ENCODE assay signal across 20 cellular contexts in the genomic region with DNA sequence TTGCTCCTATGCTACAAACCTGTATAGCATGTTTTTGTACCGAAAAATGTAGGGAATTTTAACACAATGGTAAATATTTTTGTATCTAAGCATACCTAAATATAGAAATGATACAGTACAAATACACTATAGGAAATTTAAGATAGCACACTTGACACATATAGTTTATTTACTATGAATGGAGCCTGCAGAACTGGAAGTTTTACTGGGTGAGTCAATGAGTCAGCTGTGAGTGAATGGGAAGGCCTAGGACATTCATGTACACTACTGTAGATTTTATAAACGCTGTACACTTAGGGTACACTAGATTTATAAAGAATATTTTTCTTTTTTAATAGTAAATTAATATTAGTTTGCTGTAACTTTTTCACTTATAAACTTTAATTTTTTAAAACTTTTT.
DNase-seq lines count a peak whose midpoint lies in the region; ATAC-seq, FAIRE-seq and TF ChIP-seq lines count a peak whose summit lies in the region.
"Had no signal": no experiment of that assay in that cellular context is flagged by ENCODE, and none has a peak within 500 bp of the region (broad histone marks: within the 10 kb centered on the region; RNA-seq: fewer than 3 reads in every experiment).

No MANE protein-coding gene starts in this region.

- H3K27me3 ChIP-seq in bronchial epithelial cell (ENCODE audit: control insufficient read depth, insufficient read depth, low read length) = no peaks in the 10 kb centered on the region
- H3K27me3 ChIP-seq: BLaER1 had no signal

- no peak for ATAC-seq in GM18861 (IDR thresholded peaks at IDR 0.05; ENCODE audit: unreplicated experiment)
- ATAC-seq: CD8-positive, alpha-beta T cell had no signal

- no peaks in the 10 kb centered on the region for H3K36me3 ChIP-seq in bronchial epithelial cell (ENCODE audit: control insufficient read depth, insufficient read depth, low read length)
- H3K36me3 ChIP-seq: BLaER1, HAP-1 had no signal

- H3K36me3 Mint-ChIP-seq in mesothelial cell of epicardium = no peaks in the 10 kb centered on the region
- H3K36me3 Mint-ChIP-seq: CD4-positive, CD25-positive, alpha-beta regulatory T cell; CD8-positive, alpha-beta T cell had no signal

- H3K9me3 Mint-ChIP-seq in mesothelial cell of epicardium = peaks cover 9% of the 10 kb centered on the region

- DNase-seq in HPDE6-E6E7 (ENCODE audit: extremely low spot score) (peak; percentile 1), bronchial epithelial cell (ENCODE audit: low read depth) (peak; percentile 4), mesothelial cell of epicardium (ENCODE audit: low spot score in 2 of 2, unreplicated experiment in 2 of 2) (no peak), mesenteric fat pad (ENCODE audit: low spot score) (no peak)
- DNase-seq: Caco-2; CD4-positive, CD25-positive, alpha-beta regulatory T cell; CD8-positive, alpha-beta T cell; DMS153; DMS79 treated with DMSO at 0.1 percent for 48 hours; GF-D8; GOT3; HFFc6 had no signal

- TF ChIP-seq CTCF in bronchial epithelial cell (IDR thresholded peaks at IDR 0.05; ENCODE audit: insufficient read depth, low read length, severe bottlenecking) (no peak), mesothelial cell of epicardium (IDR thresholded peaks at IDR 0.05; ENCODE audit: unreplicated experiment) (no peak)

- H3K4me3 ChIP-seq in bronchial epithelial cell (ENCODE audit: low read depth, low read length) = no peak overlapping the region
- H3K4me3 ChIP-seq: BLaER1, HAP-1 had no signal

- H3K4me3 Mint-ChIP-seq in mesothelial cell of epicardium = no peak overlapping the region
- H3K4me3 Mint-ChIP-seq: B cell; CD4-positive, CD25-positive, alpha-beta regulatory T cell; CD8-positive, alpha-beta T cell; HFFc6 had no signal

- H3K27me3 Mint-ChIP-seq in mesothelial cell of epicardium (ENCODE audit: low read depth) = no peaks in the 10 kb centered on the region
- H3K27me3 Mint-ChIP-seq: B cell; CD4-positive, CD25-positive, alpha-beta regulatory T cell had no signal

- H3K4me1 Mint-ChIP-seq in mesothelial cell of epicardium = peaks cover 6% of the 10 kb centered on the region
- H3K4me1 Mint-ChIP-seq: B cell; CD4-positive, CD25-positive, alpha-beta regulatory T cell had no signal

- peak overlapping the region; percentile 12 for H3K27ac Mint-ChIP-seq in mesothelial cell of epicardium
- H3K27ac Mint-ChIP-seq: B cell; CD4-positive, CD25-positive, alpha-beta regulatory T cell; CD8-positive, alpha-beta T cell; HFFc6 had no signal

- FAIRE-seq in A204.1 (lab: Jason Lieb, UNC) (peak; percentile 19), bronchial epithelial cell (lab: Jason Lieb, UNC) (no peak)
- FAIRE-seq: GM12891, GM18507, H54 had no signal

Comparison
In these comparisons a context has a peak if more than half of its experiments do, and no peak if none do; other contexts are left out.
1. DNase-seq: peak in HPDE6-E6E7 (single experiment) and bronchial epithelial cell (single experiment); none in mesothelial cell of epicardium (0 of 2) and mesenteric fat pad (single experiment).